Comparison of ENCODE assay signal across 8 cellular contexts in the genomic region with DNA sequence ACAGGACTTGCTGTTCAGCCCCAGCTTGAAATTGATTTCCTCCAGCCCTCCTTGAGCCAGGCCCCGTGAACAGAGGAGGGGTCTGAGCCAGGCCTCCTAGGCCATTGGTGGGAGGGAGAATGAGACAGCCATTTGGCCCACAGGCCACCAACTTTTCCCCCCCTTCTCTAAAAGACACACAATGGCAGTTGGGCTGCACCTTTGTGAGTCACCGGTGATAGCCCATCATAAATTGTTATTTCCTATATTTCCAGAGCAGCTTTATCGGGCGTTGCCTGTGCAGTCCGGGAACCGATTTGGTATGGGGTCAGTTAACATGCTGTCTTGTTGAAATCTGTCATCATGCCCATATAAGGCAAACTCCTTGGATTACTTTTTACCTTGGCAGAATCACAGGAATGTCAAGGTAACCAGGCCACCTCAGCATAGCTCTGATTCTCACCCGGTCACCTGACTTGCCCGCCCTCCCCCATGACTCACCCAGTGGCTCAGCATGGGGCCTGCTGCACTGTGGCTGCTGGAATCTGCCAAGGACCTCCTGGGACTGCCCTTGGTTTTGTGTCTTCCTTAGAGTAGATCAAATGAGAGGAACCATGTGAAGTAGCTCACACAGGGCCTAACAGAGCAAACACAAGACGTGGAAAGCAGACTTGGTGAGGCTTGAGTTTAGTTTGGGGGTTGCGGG. TPM values are rescaled to one million over a fixed set of nuclear protein-coding genes. Genes with fewer than 3 reads are reported as not detected.
DNase-seq lines count a peak whose midpoint lies in the region; ATAC-seq lines count a peak whose summit lies in the region.

No MANE protein-coding gene starts in this region.

- ATAC-seq in stimulated activated naive B cell treated with anti-CD40 and anti-IgM and Interleukin-4, amounts not matched to agents 10 μg/mL and 1 μg/mL and 100 μg/mL, for 72 hours (replicated peaks), result peak; percentile 65 to 75
- ATAC-seq in HG02852 (IDR thresholded peaks at IDR 0.05; ENCODE audit: unreplicated experiment), result no peak

- H3K4me1 Mint-ChIP-seq in activated CD4-positive, alpha-beta T cell treated with anti-CD3 and anti-CD28 coated beads, Interleukin-2, amount 10 ng/mL, durations not matched to agents 7 days and 5 days, result peaks cover 93% of the 10 kb centered on the region
- peaks cover 61 to 92% of the 10 kb centered on the region in 2 donors for H3K4me1 Mint-ChIP-seq in stimulated activated naive B cell treated with anti-CD40 and anti-IgM and Interleukin-4, amounts not matched to agents 10 μg/mL and 1 μg/mL and 100 μg/mL, for 72 hours

- peak overlapping the region; percentile 29 to 70 for H2BK12ac ChIP-seq in mesenchymal stem cell (ENCODE audit: low read length in 2 of 2)

- peak overlapping the region; percentile 61 for H2BK120ac ChIP-seq in mesenchymal stem cell (ENCODE audit: low read depth, low read length)

- peak overlapping the region; percentile 75 for H2BK15ac ChIP-seq in mesenchymal stem cell (ENCODE audit: low read depth, poor library complexity, severe bottlenecking)

- peak overlapping the region; percentile 88 for H3K27ac ChIP-seq in mesenchymal stem cell (ENCODE audit: low read length, poor library complexity, severe bottlenecking)

- H3K36me3 Mint-ChIP-seq in activated CD4-positive, alpha-beta T cell treated with anti-CD3 and anti-CD28 coated beads, Interleukin-2, amount 10 ng/mL, durations not matched to agents 7 days and 5 days (ENCODE audit: low read depth), result peaks cover 38% of the 10 kb centered on the region
- peaks cover 15 to 50% of the 10 kb centered on the region in 2 donors for H3K36me3 Mint-ChIP-seq in stimulated activated naive B cell treated with anti-CD40 and anti-IgM and Interleukin-4, amounts not matched to agents 10 μg/mL and 1 μg/mL and 100 μg/mL, for 72 hours

- H4K91ac ChIP-seq in mesenchymal stem cell (ENCODE audit: low read length), result peak overlapping the region; percentile 85

- no peak overlapping the region for H3K4me3 ChIP-seq in mesenchymal stem cell (ENCODE audit: insufficient read depth in 1 of 2, low read depth in 1 of 2, low read length in 2 of 2)

- peak overlapping the region; percentile 88 for H3K9ac ChIP-seq in mesenchymal stem cell (ENCODE audit: low read length)

- H3K27ac Mint-ChIP-seq in activated CD4-positive, alpha-beta T cell treated with anti-CD3 and anti-CD28 coated beads, Interleukin-2, amount 10 ng/mL, durations not matched to agents 7 days and 5 days, result peak overlapping the region; percentile 82
- peak overlapping the region; percentile 84 for H3K27ac Mint-ChIP-seq in stimulated activated naive B cell treated with anti-CD40 and anti-IgM and Interleukin-4, amounts not matched to agents 10 μg/mL and 1 μg/mL and 100 μg/mL, for 72 hours

- H3K23ac ChIP-seq in mesenchymal stem cell (ENCODE audit: low read length in 2 of 2), result no peak overlapping the region

- peak overlapping the region; percentile 99 for H2BK5ac ChIP-seq in mesenchymal stem cell (ENCODE audit: low read depth, low read length, poor library complexity, severe bottlenecking)

- H3K27me3 Mint-ChIP-seq in activated CD4-positive, alpha-beta T cell treated with anti-CD3 and anti-CD28 coated beads, Interleukin-2, amount 10 ng/mL, durations not matched to agents 7 days and 5 days, result no peaks in the 10 kb centered on the region
- no peaks in the 10 kb centered on the region for H3K27me3 Mint-ChIP-seq in stimulated activated naive B cell treated with anti-CD40 and anti-IgM and Interleukin-4, amounts not matched to agents 10 μg/mL and 1 μg/mL and 100 μg/mL, for 72 hours

- DNase-seq in ELR (ENCODE audit: low read depth) (peak; percentile 93), NCI-H2029 (lab: John Stamatoyannopoulos, UW) (peak; percentile 94), mesenchymal stem cell (peak; percentile 92), GDM1 (lab: John Stamatoyannopoulos, UW) (no peak)
- DNase-seq in activated CD4-positive, alpha-beta T cell treated with anti-CD3 and anti-CD28 coated beads, Interleukin-2, amount 10 ng/mL, durations not matched to agents 7 days and 5 days, result peak; percentile 33
- DNase-seq in effector CD4-positive, alpha-beta T cell, result peak; percentile 57
- DNase-seq in stimulated activated naive B cell treated with anti-CD40 and anti-IgM and Interleukin-4, amounts not matched to agents 10 μg/mL and 1 μg/mL and 100 μg/mL, for 72 hours, result peak; percentile 35

- H3K9me3 Mint-ChIP-seq in activated CD4-positive, alpha-beta T cell treated with anti-CD3 and anti-CD28 coated beads, Interleukin-2, amount 10 ng/mL, durations not matched to agents 7 days and 5 days, result peaks cover 4% of the 10 kb centered on the region
- H3K9me3 Mint-ChIP-seq in stimulated activated naive B cell treated with anti-CD40 and anti-IgM and Interleukin-4, amounts not matched to agents 10 μg/mL and 1 μg/mL and 100 μg/mL, for 72 hours, result peaks cover 0 to 3% of the 10 kb centered on the region in 2 donors

- H2AFZ ChIP-seq in mesenchymal stem cell (ENCODE audit: low read depth, low read length), result no peak overlapping the region

- H3K27me3 ChIP-seq in mesenchymal stem cell (ENCODE audit: control insufficient read depth in 1 of 2, insufficient read depth in 1 of 2, low read length in 2 of 2), result no peaks in the 10 kb centered on the region

- no peaks in the 10 kb centered on the region for H3K79me1 ChIP-seq in mesenchymal stem cell (replicated peaks; ENCODE audit: low read length, poor library complexity, severe bottlenecking)

- WGBS in mesenchymal stem cell, result 9% methylated on average over 9 of the region's 10 CpGs

- POLR2A ChIA-PET in activated CD4-positive, alpha-beta T cell treated with anti-CD3 and anti-CD28 coated beads, Interleukin-2, amount 10 ng/mL, durations not matched to agents 7 days and 5 days (lab: Charles Lee), result no interaction called here

- CTCF ChIA-PET in activated CD4-positive, alpha-beta T cell treated with anti-CD3 and anti-CD28 coated beads, Interleukin-2, amount 10 ng/mL, durations not matched to agents 7 days and 5 days (lab: Charles Lee), result interaction anchor here (0.6 to 1.1 kb wide), 3 partner anchors 9 to 59 kb away, joined by 3 read pairs; no protein-coding TSS in a partner anchor

- peaks cover 50% of the 10 kb centered on the region for H3K4me1 ChIP-seq in mesenchymal stem cell (ENCODE audit: control insufficient read depth, insufficient read depth, low read depth, low read length)

- peak overlapping the region; percentile 36 for H3K4me2 ChIP-seq in mesenchymal stem cell (ENCODE audit: low read length, poor library complexity, severe bottlenecking)

- H4K8ac ChIP-seq in mesenchymal stem cell (ENCODE audit: low read length), result peak overlapping the region; percentile 83

- peak overlapping the region; percentile 70 to 84 for H3K4ac ChIP-seq in mesenchymal stem cell (ENCODE audit: low read depth in 1 of 2, low read length in 2 of 2)

- H3K9me3 ChIP-seq in mesenchymal stem cell (ENCODE audit: control insufficient read depth, low read length), result no peaks in the 10 kb centered on the region

- H3K36me3 ChIP-seq in mesenchymal stem cell (ENCODE audit: control insufficient read depth in 1 of 2, insufficient read depth in 2 of 2, low read depth in 1 of 2, low read length in 2 of 2), result peaks cover 6 to 35% of the 10 kb centered on the region in 2 experiments

- H2AK5ac ChIP-seq in mesenchymal stem cell (ENCODE audit: low read length, severe bottlenecking), result peak overlapping the region; percentile 96

- peak overlapping the region; percentile 92 to 93 for H3K18ac ChIP-seq in mesenchymal stem cell (ENCODE audit: low read depth in 1 of 2, low read length in 2 of 2)

- H3K14ac ChIP-seq in mesenchymal stem cell (ENCODE audit: low read length in 2 of 2), result peak overlapping the region in 1 of 2 experiments; percentile 6

- no peak overlapping the region for H3K4me3 Mint-ChIP-seq in activated CD4-positive, alpha-beta T cell treated with anti-CD3 and anti-CD28 coated beads, Interleukin-2, amount 10 ng/mL, durations not matched to agents 7 days and 5 days
- H3K4me3 Mint-ChIP-seq in stimulated activated naive B cell treated with anti-CD40 and anti-IgM and Interleukin-4, amounts not matched to agents 10 μg/mL and 1 μg/mL and 100 μg/mL, for 72 hours, result peak overlapping the region; percentile 4 to 47

RNA-seq across cellular contexts. Expression of gene ACTN4, which starts 36.1 kb away (rescaled TPM):
- total RNA-seq in activated CD4-positive, alpha-beta T cell treated with anti-CD3 and anti-CD28 coated beads, Interleukin-2, amount 10 ng/mL, durations not matched to agents 7 days and 5 days, result 100 to 1,000 TPM; 337 to 354 TPM
- 259 TPM for polyA plus RNA-seq in mesenchymal stem cell (2013, experiment 1 of 2)
- 250 TPM for polyA plus RNA-seq in mesenchymal stem cell (2013, experiment 2 of 2)
